25 cellular contexts compared by ENCODE assay signal in the genomic region with DNA sequence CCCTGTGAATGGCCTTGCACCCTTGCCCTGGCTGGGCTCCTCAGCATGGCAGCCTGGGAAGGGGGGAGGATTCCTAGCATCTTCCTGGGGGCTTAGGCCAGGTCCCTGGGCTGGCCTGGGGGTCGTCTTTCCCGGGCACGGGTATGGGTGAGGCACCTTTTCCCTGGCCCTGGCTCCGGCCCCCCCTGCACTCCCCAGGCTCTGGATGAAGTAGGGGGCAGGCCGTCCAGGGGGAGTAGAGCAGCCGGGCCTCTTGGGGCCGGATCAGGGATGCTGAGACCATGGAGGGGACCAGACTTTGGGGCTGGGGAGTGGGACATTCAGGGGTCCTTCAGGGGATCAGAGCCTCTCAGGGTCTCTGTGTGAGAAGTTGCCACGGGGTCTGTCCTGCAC. TPM values are rescaled to one million over a fixed set of nuclear protein-coding genes. Genes with fewer than 3 reads are reported as not detected.
DNase-seq lines count a peak whose midpoint lies in the region; ATAC-seq and TF ChIP-seq lines count a peak whose summit lies in the region.
"Had no signal": no experiment of that assay in that cellular context is flagged by ENCODE, and none has a peak within 500 bp of the region (broad histone marks: within the 10 kb centered on the region; RNA-seq: fewer than 3 reads in every experiment).

No MANE protein-coding gene starts in this region.

- ATAC-seq in right lobe of liver (no peak), GM18502 (IDR thresholded peaks at IDR 0.05; ENCODE audit: poor library complexity, unreplicated experiment) (no peak), GM21515 (IDR thresholded peaks at IDR 0.05; ENCODE audit: unreplicated experiment) (no peak)
- ATAC-seq: activated CD8-positive, alpha-beta T cell treated with anti-CD3 and anti-CD28 coated beads for 36 hours; gastroesophageal sphincter; naive thymus-derived CD8-positive, alpha-beta T cell had no signal

- 38% methylated on average over 6 of the region's 8 CpGs for WGBS in right lobe of liver (ENCODE audit: insufficient coverage, low coverage, low lambda C conversion rate, missing lambda C conversion rate)

- H3K27ac ChIP-seq in Peyer's patch (peak overlapping the region; percentile 17 to 98 (median 80)), colonic mucosa (peak overlapping the region; percentile 75), right lobe of liver (peak overlapping the region; percentile 65 to 97 (median 77)), skeletal muscle tissue (ENCODE audit: low read depth, low read length) (no peak overlapping the region)

- H3K27me3 ChIP-seq in Peyer's patch (no peaks in the 10 kb centered on the region), colonic mucosa (no peaks in the 10 kb centered on the region), right lobe of liver (no peaks in the 10 kb centered on the region), skeletal muscle tissue (ENCODE audit: control insufficient read depth in 3 of 3, insufficient read depth in 3 of 3, low read length in 3 of 3) (no peaks in the 10 kb centered on the region)
- H3K27me3 ChIP-seq: BE2C, dorsolateral prefrontal cortex, gastroesophageal sphincter, thyroid gland had no signal

- TF ChIP-seq POLR2A in Peyer's patch (IDR thresholded peaks at IDR 0.05) (no peak), right lobe of liver (IDR thresholded peaks at IDR 0.05) (no peak)

- intact Hi-C loops in colonic mucosa (cut with DNase I) (loop anchor here (5.0 kb wide), 1 partner anchor 161 kb away; no protein-coding TSS in a partner anchor), right lobe of liver (cut with DNase I) (loop anchor here in 1 of 2 donors (10.0 kb wide), 1 partner anchor 158 kb away; no protein-coding TSS in a partner anchor), posterior vena cava (cut with DNase I) (loop anchor here (10.0 kb wide), 2 partner anchors 102 to 268 kb away; partner anchors contain the start of gene BRD3 (in 1 of the 2))

- H3K36me3 ChIP-seq in Peyer's patch = no peaks in the 10 kb centered on the region
- no peaks in the 10 kb centered on the region for H3K36me3 ChIP-seq in colonic mucosa
- H3K36me3 ChIP-seq in right lobe of liver = no peaks in the 10 kb centered on the region
- H3K36me3 ChIP-seq in skeletal muscle tissue (ENCODE audit: control insufficient read depth in 3 of 3, insufficient read depth in 3 of 3, low read length in 3 of 3) = no peaks in the 10 kb centered on the region
- H3K36me3 ChIP-seq: BE2C, gastroesophageal sphincter, thyroid gland had no signal

- no peak for TF ChIP-seq CTCF in Peyer's patch (IDR thresholded peaks at IDR 0.05)
- no peak for TF ChIP-seq CTCF in colonic mucosa (IDR thresholded peaks at IDR 0.05)
- TF ChIP-seq CTCF in right lobe of liver (IDR thresholded peaks at IDR 0.05) = no peak

- DNase-seq in Peyer's patch = no peak
- no peak for DNase-seq in colonic mucosa
- peak in 1 of 3 donors; percentile 17 for DNase-seq in right lobe of liver
- DNase-seq in SW 1271 (lab: John Stamatoyannopoulos, UW) = no peak
- DNase-seq in posterior vena cava (ENCODE audit: low spot score) = no peak
- DNase-seq: activated CD8-positive, alpha-beta memory T cell treated with anti-CD3 and anti-CD28 coated beads, Interleukin-2, amount 50 U/mL, for 48 hours; activated CD8-positive, alpha-beta T cell treated with anti-CD3 and anti-CD28 coated beads for 36 hours; activated naive CD4-positive, alpha-beta T cell treated with anti-CD3 and anti-CD28 coated beads for 36 hours; cerebellar nuclear complex; DMS 273 treated with DMSO at 0.1 percent for 48 hours; dorsolateral prefrontal cortex; hippocampal formation; KG1; naive thymus-derived CD8-positive, alpha-beta T cell; NCI-H1092 treated with DMSO at 0.1 percent for 48 hours; NCI-H187; NK-92 treated with Interleukin-12 subunit alpha and Interleukin-12 subunit beta, amount 100 ng/mL, for 24 hours; nucleus accumbens; stimulated activated naive CD4-positive, alpha-beta T cell; thyroid gland had no signal

- no peaks in the 10 kb centered on the region for H3K9me3 ChIP-seq in Peyer's patch
- H3K9me3 ChIP-seq in colonic mucosa = no peaks in the 10 kb centered on the region
- no peaks in the 10 kb centered on the region for H3K9me3 ChIP-seq in right lobe of liver
- no peaks in the 10 kb centered on the region for H3K9me3 ChIP-seq in skeletal muscle tissue (ENCODE audit: control insufficient read depth in 3 of 3, low read length in 3 of 3)
- H3K9me3 ChIP-seq: BE2C, gastroesophageal sphincter, thyroid gland had no signal

- peaks cover 0 to 99% (median 24%) of the 10 kb centered on the region in 4 donors for H3K4me1 ChIP-seq in Peyer's patch
- peaks cover 58% of the 10 kb centered on the region for H3K4me1 ChIP-seq in colonic mucosa
- H3K4me1 ChIP-seq in right lobe of liver = peaks cover 0 to 92% (median 50%) of the 10 kb centered on the region in 4 donors
- peaks cover 98 to 100% (median 100%) of the 10 kb centered on the region in 3 donors for H3K4me1 ChIP-seq in skeletal muscle tissue (ENCODE audit: control insufficient read depth in 3 of 3, insufficient read depth in 3 of 3, low read length in 3 of 3)

- peak overlapping the region; percentile 56 to 70 for H3K9ac ChIP-seq in colonic mucosa (ENCODE audit: low read depth in 2 of 2, low read length in 2 of 2)
- H3K9ac ChIP-seq in skeletal muscle tissue (ENCODE audit: low read depth in 1 of 3, low read length in 3 of 3) = peak overlapping the region in 2 of 3 donors; percentile 43 to 64

- H3K4me3 ChIP-seq in Peyer's patch (peak overlapping the region in 1 of 4 donors; percentile 12), colonic mucosa (no peak overlapping the region), right lobe of liver (peak overlapping the region in 2 of 3 donors; percentile 38 to 90), skeletal muscle tissue (ENCODE audit: low read length in 3 of 3) (no peak overlapping the region)
- H3K4me3 ChIP-seq: dorsolateral prefrontal cortex, thyroid gland had no signal

RNA-seq across cellular contexts. Expression of gene RXRA, which starts 6.6 kb away (rescaled TPM):
- total RNA-seq in Peyer's patch (10 to 100 TPM; 54.5 to 83.6 (median 65.4) TPM), colonic mucosa (10 to 100 TPM; 68.2 to 72.0 TPM), right lobe of liver (100 to 1,000 TPM; 105 to 165 (median 131) TPM), skeletal muscle tissue (11.5 TPM), posterior vena cava (10 to 100 TPM; 41.5 to 44.7 TPM)

Comparison
In these comparisons a context has a peak if more than half of its experiments do, and no peak if none do; other contexts are left out.
1. H3K4me3 ChIP-seq: peak in right lobe of liver (2 of 3); none in colonic mucosa (single experiment) and skeletal muscle tissue (0 of 3).